In the genomic region with DNA sequence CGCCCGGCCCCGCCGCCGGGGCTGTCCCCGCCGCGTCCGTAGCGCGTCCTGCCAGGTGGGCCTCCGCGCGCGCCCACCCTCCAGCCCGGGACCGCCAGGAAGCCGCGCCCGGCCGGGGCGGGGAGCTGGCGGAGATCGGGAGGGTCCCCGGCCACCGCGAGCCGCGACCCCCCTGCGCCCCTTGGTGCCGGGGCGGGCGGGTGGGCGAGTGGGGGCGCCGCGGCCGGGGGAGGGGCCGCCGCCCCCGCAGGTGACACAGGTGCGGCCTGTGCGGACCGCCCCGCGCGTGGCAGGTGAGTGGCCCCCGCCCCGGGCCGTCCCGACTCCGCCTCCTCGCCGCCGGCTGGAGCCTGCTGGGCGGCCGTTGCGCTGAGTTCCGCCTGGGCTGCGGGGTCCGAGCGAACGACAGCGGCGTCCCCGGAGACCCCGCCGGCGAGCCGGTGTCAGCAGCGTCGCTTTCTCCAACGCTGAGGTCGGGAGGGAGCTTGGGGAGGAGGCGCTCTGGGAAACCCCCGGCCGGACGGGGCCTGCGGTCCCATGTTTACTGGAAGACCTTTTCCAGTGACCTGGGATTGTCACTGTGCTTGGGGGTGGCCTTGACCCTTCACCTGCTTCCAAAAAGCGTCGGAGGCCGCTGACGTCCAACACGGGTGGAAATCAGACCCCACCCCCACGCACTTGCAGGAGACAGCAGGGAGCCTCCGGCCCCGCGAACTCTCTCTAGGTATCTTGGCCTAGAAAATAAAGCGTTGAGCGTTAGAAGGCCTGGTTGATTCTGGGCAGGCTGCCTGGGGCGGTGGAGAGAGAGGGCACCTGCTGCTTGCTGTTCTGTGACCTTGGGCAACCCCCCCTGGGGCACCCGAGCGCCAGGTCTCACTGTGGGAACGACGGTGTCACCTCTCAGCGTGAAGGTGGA, we compare ENCODE assay signal across 8 cellular contexts. TPM values are rescaled to one million over a fixed set of nuclear protein-coding genes. Genes with fewer than 3 reads are reported as not detected.
DNase-seq lines count a peak whose midpoint lies in the region; ATAC-seq, FAIRE-seq and TF ChIP-seq lines count a peak whose summit lies in the region.

No MANE protein-coding gene starts in this region.

- no peaks in the 10 kb centered on the region for H3K79me2 ChIP-seq in H1 (ENCODE audit: control insufficient read depth in 1 of 2, insufficient read depth in 2 of 2, low read length in 2 of 2)

- TF ChIP-seq RAD21 in H1 (IDR thresholded peaks at IDR 0.05 in 1 of 2, conservative IDR thresholded peaks at IDR 0.05 in 1 of 2; ENCODE audit: low read depth in 2 of 2, low read length in 2 of 2) = no peak

- H3K27me3 Mint-ChIP-seq in CD14-positive monocyte (ENCODE audit: low read depth in 3 of 3) = peaks cover 0 to 7% (median 4%) of the 10 kb centered on the region in 3 donors
- peaks cover 21% of the 10 kb centered on the region for H3K27me3 Mint-ChIP-seq in activated CD4-positive, alpha-beta T cell treated with anti-CD3 and anti-CD28 coated beads, Interleukin-2, amount 10 ng/mL, durations not matched to agents 24 days and 14 days

- no peak overlapping the region for H2BK120ac ChIP-seq in H1 (replicated peaks; ENCODE audit: low read depth, low read length)

- peaks cover 31% of the 10 kb centered on the region for H3K4me1 Mint-ChIP-seq in CD14-positive monocyte
- H3K4me1 Mint-ChIP-seq in activated CD4-positive, alpha-beta T cell treated with anti-CD3 and anti-CD28 coated beads, Interleukin-2, amount 10 ng/mL, durations not matched to agents 24 days and 14 days = peaks cover 41% of the 10 kb centered on the region

- peak overlapping the region; percentile 50 to 71 (median 52) for H3K4me3 ChIP-seq in H1 (ENCODE audit: extremely low read depth in 1 of 4, insufficient read depth in 2 of 4, low read depth in 3 of 4, low read length in 4 of 4)
- peak overlapping the region; percentile 72 for H3K4me3 ChIP-seq in mucosa of descending colon
- peak overlapping the region; percentile 75 to 79 for H3K4me3 ChIP-seq in stomach smooth muscle (ENCODE audit: low read length in 2 of 2)

- H2AFZ ChIP-seq in H1 (ENCODE audit: low read length) = no peak overlapping the region

- no peaks in the 10 kb centered on the region for H3K9me3 ChIP-seq in H1 (ENCODE audit: insufficient read depth in 2 of 2, low read depth in 1 of 2, low read length in 1 of 2)
- H3K9me3 ChIP-seq in mucosa of descending colon = no peaks in the 10 kb centered on the region
- H3K9me3 ChIP-seq in stomach smooth muscle (ENCODE audit: control insufficient read depth in 2 of 2, low read length in 2 of 2) = no peaks in the 10 kb centered on the region

- no peak overlapping the region for H3K56ac ChIP-seq in H1 (replicated peaks; ENCODE audit: insufficient read length, low read depth, low read length)

- H2BK15ac ChIP-seq in H1 (ENCODE audit: low read length) = no peak overlapping the region

- TF ChIP-seq CTCF in CD14-positive monocyte (IDR thresholded peaks at IDR 0.05) = no peak
- no peak for TF ChIP-seq CTCF in H1 (IDR thresholded peaks at IDR 0.05; ENCODE audit: control extremely low read depth in 1 of 3, insufficient read depth in 1 of 3, low read depth in 1 of 3, low read length in 3 of 3)
- no peak for TF ChIP-seq CTCF in mucosa of descending colon (IDR thresholded peaks at IDR 0.05)

- H2BK12ac ChIP-seq in H1 (ENCODE audit: low read depth, low read length) = no peak overlapping the region

- no peak overlapping the region for H3K23ac ChIP-seq in H1 (ENCODE audit: insufficient read length)

- H2BK5ac ChIP-seq in H1 (ENCODE audit: low read depth, low read length) = no peak overlapping the region

- H3K9ac ChIP-seq in H1 (replicated peaks in 1 of 4; ENCODE audit: extremely low read depth in 1 of 4, low read depth in 3 of 4, low read length in 3 of 4) (0 out of 7 replicates have a peak overlapping the region, but pooled peaks of 1 of the 4 experiments have one; percentile 17), stomach smooth muscle (ENCODE audit: low read length in 2 of 2) (peak overlapping the region; percentile 62 to 73)

- H2AK5ac ChIP-seq in H1 (ENCODE audit: low read depth, low read length) = no peak overlapping the region

- intact Hi-C loops in CD14-positive monocyte (cut with micrococcal nuclease) = no loop called here
- intact Hi-C loops in activated CD4-positive, alpha-beta T cell treated with anti-CD3 and anti-CD28 coated beads, Interleukin-2, amount 10 ng/mL, durations not matched to agents 24 days and 14 days (cut with micrococcal nuclease) = no loop called here
- intact Hi-C loops in mucosa of descending colon (cut with DNase I, micrococcal nuclease) = no loop called here

- no peaks in the 10 kb centered on the region for H3K79me1 ChIP-seq in H1 (ENCODE audit: low read depth, low read length)

- no peak overlapping the region for H3K4ac ChIP-seq in H1 (replicated peaks; ENCODE audit: insufficient read length, low read depth, low read length)

- H3K27ac Mint-ChIP-seq in CD14-positive monocyte = peak overlapping the region in 6 of 7 donors; percentile 37 to 86 (median 70)
- H3K27ac Mint-ChIP-seq in activated CD4-positive, alpha-beta T cell treated with anti-CD3 and anti-CD28 coated beads, Interleukin-2, amount 10 ng/mL, durations not matched to agents 24 days and 14 days = peak overlapping the region; percentile 78

- CTCF ChIA-PET in H1 (lab: Charles Lee; ENCODE audit: partially characterized antibody) = interaction anchor here (0.6 to 4.7 kb wide), 8 partner anchors 19 to 138 kb away, joined by 3 to 18 read pairs (median 4); no protein-coding TSS in a partner anchor

- peaks cover 2 to 6% of the 10 kb centered on the region in 2 experiments for H4K20me1 ChIP-seq in H1 (replicated peaks in 1 of 2; ENCODE audit: control insufficient read depth in 1 of 2, insufficient read depth in 2 of 2, low read length in 2 of 2)

- H3K18ac ChIP-seq in H1 (ENCODE audit: extremely low read depth, low read length) = no peak overlapping the region; the same call in 1 of the 2 replicates

- peak overlapping the region; percentile 79 to 87 for H3K4me3 Mint-ChIP-seq in CD14-positive monocyte
- peak overlapping the region; percentile 83 for H3K4me3 Mint-ChIP-seq in activated CD4-positive, alpha-beta T cell treated with anti-CD3 and anti-CD28 coated beads, Interleukin-2, amount 10 ng/mL, durations not matched to agents 24 days and 14 days

- POLR2A ChIA-PET in H1 (lab: Charles Lee; ENCODE audit: partially characterized antibody) = interaction anchor here (1.5 to 1.7 kb wide), 2 partner anchors 30 to 87 kb away, joined by 4 read pairs; no protein-coding TSS in a partner anchor

- peaks cover 7% of the 10 kb centered on the region; the same call in 1 of the 2 replicates for H3K23me2 ChIP-seq in H1 (ENCODE audit: low read depth, low read length)

- no peak for FAIRE-seq in H1 (lab: Jason Lieb, UNC)

- TF ChIP-seq EP300 in H1 (IDR thresholded peaks at IDR 0.05; ENCODE audit: borderline replicate concordance in 1 of 2, low read depth in 2 of 2, low read length in 2 of 2) = no peak

- H3K4me2 ChIP-seq in H1 (ENCODE audit: insufficient read depth in 1 of 2, low read depth in 2 of 2, low read length in 2 of 2) = peak overlapping the region; percentile 67 to 81

- no peak for DNase-seq in CD14-positive monocyte (ENCODE audit: low spot score)
- DNase-seq in activated CD4-positive, alpha-beta T cell treated with anti-CD3 and anti-CD28 coated beads, Interleukin-2, amount 10 ng/mL, durations not matched to agents 24 days and 14 days = peak; percentile 85
- DNase-seq in H1 (ENCODE audit: low read depth in 1 of 2, low spot score in 2 of 2) = peak in 1 of 2 experiments; percentile 72
- peak; percentile 71 to 83 (median 82) for DNase-seq in mucosa of descending colon
- DNase-seq in NCI-H2171 treated with DMSO at 0.1 percent for 48 hours (lab: John Stamatoyannopoulos, UW) = no peak

- ATAC-seq in GM19397 (IDR thresholded peaks at IDR 0.05; ENCODE audit: unreplicated experiment) = peak; percentile 70
- peak; percentile 40 for ATAC-seq in HG03469 (IDR thresholded peaks at IDR 0.05; ENCODE audit: unreplicated experiment)
- ATAC-seq in mucosa of descending colon = peak; percentile 91

- H4K5ac ChIP-seq in H1 (ENCODE audit: insufficient read length, low read depth, low read length) = no peak overlapping the region

- H3K27me3 ChIP-seq in H1 (replicated peaks in 1 of 4; ENCODE audit: control insufficient read depth in 3 of 4, extremely low read depth in 1 of 4, insufficient read depth in 3 of 4, low read length in 3 of 4) = peaks cover 0 to 13% (median 9%) of the 10 kb centered on the region in 4 experiments; a peak in 4 of 7 replicates
- H3K27me3 ChIP-seq in stomach smooth muscle (ENCODE audit: control insufficient read depth in 1 of 2, insufficient read depth in 2 of 2, low read length in 2 of 2) = no peaks in the 10 kb centered on the region

- H2BK20ac ChIP-seq in H1 (ENCODE audit: low read length) = no peak overlapping the region

- H3K9me3 Mint-ChIP-seq in CD14-positive monocyte = no peaks in the 10 kb centered on the region
- no peaks in the 10 kb centered on the region for H3K9me3 Mint-ChIP-seq in activated CD4-positive, alpha-beta T cell treated with anti-CD3 and anti-CD28 coated beads, Interleukin-2, amount 10 ng/mL, durations not matched to agents 24 days and 14 days

- WGBS in H1 (ENCODE audit: extremely low coverage in 1 of 2, insufficient coverage in 1 of 2, insufficient read length in 1 of 2, insufficient replicate concordance in 2 of 2, low coverage in 1 of 2, low lambda C conversion rate in 2 of 2, missing lambda C conversion rate in 1 of 2), 2 experiments = 7% methylated on average over 51 of the region's 96 CpGs; no CpG with 5 or more reads in 1 of the 2 experiments

- no peak overlapping the region for H4K91ac ChIP-seq in H1 (replicated peaks; ENCODE audit: insufficient read length, low read length)

- H3K27ac ChIP-seq in H1 (ENCODE audit: low read depth, low read length) (no peak overlapping the region), stomach smooth muscle (ENCODE audit: low read length) (peak overlapping the region; percentile 66)

- H3K36me3 ChIP-seq in H1 (ENCODE audit: control insufficient read depth in 2 of 4, insufficient read depth in 4 of 4, low read length in 3 of 4) (peaks cover 0 to 3% (median 0%) of the 10 kb centered on the region in 4 experiments; a peak in 3 of 8 replicates), mucosa of descending colon (ENCODE audit: low read depth) (no peaks in the 10 kb centered on the region), stomach smooth muscle (ENCODE audit: control insufficient read depth in 2 of 2, insufficient read depth in 2 of 2, low read length in 2 of 2) (peaks cover 4 to 11% of the 10 kb centered on the region in 2 donors)

- H3K14ac ChIP-seq in H1 (ENCODE audit: insufficient read length) = no peak overlapping the region

- no peak overlapping the region for H4K8ac ChIP-seq in H1 (ENCODE audit: extremely low read depth, insufficient read depth, low read length)

- TF ChIP-seq POLR2A in H1 (IDR thresholded peaks at IDR 0.05; ENCODE audit: control extremely low read depth in 1 of 2, low read depth in 2 of 2, low read length in 2 of 2) = no peak

- H3K36me3 Mint-ChIP-seq in CD14-positive monocyte = peaks cover 31 to 33% of the 10 kb centered on the region in 2 donors
- H3K36me3 Mint-ChIP-seq in activated CD4-positive, alpha-beta T cell treated with anti-CD3 and anti-CD28 coated beads, Interleukin-2, amount 10 ng/mL, durations not matched to agents 24 days and 14 days (ENCODE audit: low read depth) = peaks cover 36% of the 10 kb centered on the region

- H3K4me1 ChIP-seq in H1 (replicated peaks in 1 of 4; ENCODE audit: control insufficient read depth in 3 of 4, insufficient read depth in 4 of 4, low read length in 3 of 4) = peaks cover 0 to 4% (median 2%) of the 10 kb centered on the region in 4 experiments; a peak in 4 of 7 replicates
- peaks cover 12% of the 10 kb centered on the region for H3K4me1 ChIP-seq in mucosa of descending colon (ENCODE audit: low read depth)
- H3K4me1 ChIP-seq in stomach smooth muscle (ENCODE audit: control insufficient read depth, insufficient read depth, low read length) = peaks cover 21% of the 10 kb centered on the region

RNA-seq across cellular contexts. Expression of a gene that starts 0.5 kb away (rescaled TPM):
- polyA plus RNA-seq in CD14-positive monocyte = 10 to 100 TPM; 12.1 to 14.2 TPM
- 36.7 and 36.9 TPM in 2 replicates for total RNA-seq in activated CD4-positive, alpha-beta T cell treated with anti-CD3 and anti-CD28 coated beads, Interleukin-2, amount 10 ng/mL, durations not matched to agents 24 days and 14 days
- 33.6 and 35.3 TPM in 2 replicates for total RNA-seq in H1 (2021; fragmentation: NEBNext Ultra II Directional; extraction: Animal tissue kit (Norgen Biotek cat#: 25700))
- 22.9 and 33.7 TPM in 2 replicates for polyA plus RNA-seq in H1 (2011; rRNA removed)
- polyA plus RNA-seq in H1 (2011; cell fraction: cytosol; rRNA removed) = 25.1 TPM
- 34.8 TPM for polyA plus RNA-seq in H1 (2011; cell fraction: nucleus; rRNA removed)
- polyA plus RNA-seq in H1 (2012, experiment 1 of 2) = 16.3 to 22.6 TPM (median 21.6 TPM) in 4 replicates
- polyA plus RNA-seq in H1 (2012, experiment 2 of 2) = 13.3 TPM
- polyA plus RNA-seq in H1 (2013, experiment 1 of 2) = 14.7 TPM
- polyA plus RNA-seq in H1 (2013, experiment 2 of 2) = 14.9 TPM
- polyA minus RNA-seq in H1 (2011; rRNA and poly(A)+ RNA removed) = 48.3 and 51.7 TPM in 2 replicates
- 40.4 TPM for polyA minus RNA-seq in H1 (2011; cell fraction: cytosol; rRNA and poly(A)+ RNA removed)
- polyA minus RNA-seq in H1 (2011; cell fraction: nucleus; rRNA and poly(A)+ RNA removed) = 30.4 TPM
- 10 to 100 TPM; 47.5 to 60.3 (median 59.2) TPM for total RNA-seq in mucosa of descending colon

RNA-seq across cellular contexts. Expression of a gene that starts 31.0 kb away (rescaled TPM):
- polyA plus RNA-seq in CD14-positive monocyte = 1,000 to 10,000 TPM; 1,643 to 1,843 TPM
- 470 and 474 TPM in 2 replicates for total RNA-seq in activated CD4-positive, alpha-beta T cell treated with anti-CD3 and anti-CD28 coated beads, Interleukin-2, amount 10 ng/mL, durations not matched to agents 24 days and 14 days
- 183 TPM in 2 replicates for total RNA-seq in H1 (2021; fragmentation: NEBNext Ultra II Directional; extraction: Animal tissue kit (Norgen Biotek cat#: 25700))
- polyA plus RNA-seq in H1 (2011; rRNA removed) = 59.2 and 89.0 TPM in 2 replicates
- 69.0 TPM for polyA plus RNA-seq in H1 (2011; cell fraction: cytosol; rRNA removed)
- 66.9 TPM for polyA plus RNA-seq in H1 (2011; cell fraction: nucleus; rRNA removed)
- polyA plus RNA-seq in H1 (2012, experiment 1 of 2) = 130 to 155 TPM (median 146 TPM) in 4 replicates
- polyA plus RNA-seq in H1 (2012, experiment 2 of 2) = 218 TPM
- polyA plus RNA-seq in H1 (2013, experiment 1 of 2) = 116 TPM
- 122 TPM for polyA plus RNA-seq in H1 (2013, experiment 2 of 2)
- 20.0 and 39.8 TPM in 2 replicates for polyA minus RNA-seq in H1 (2011; rRNA and poly(A)+ RNA removed)
- polyA minus RNA-seq in H1 (2011; cell fraction: cytosol; rRNA and poly(A)+ RNA removed) = 41.8 TPM
- polyA minus RNA-seq in H1 (2011; cell fraction: nucleus; rRNA and poly(A)+ RNA removed) = 27.7 TPM
- 100 to 1,000 TPM in 1 of 3 donors, 10 to 100 TPM in 2; 52.8 to 120 (median 56.8) TPM for total RNA-seq in mucosa of descending colon

RNA-seq across cellular contexts. Expression of a gene that starts 50.9 kb away (rescaled TPM):
- polyA plus RNA-seq in CD14-positive monocyte (100 to 1,000 TPM in 1 of 2 donors, 10 to 100 TPM in 1; 90.9 to 115 TPM), H1 (2011; rRNA removed) (171 and 224 TPM in 2 replicates)
- total RNA-seq in activated CD4-positive, alpha-beta T cell treated with anti-CD3 and anti-CD28 coated beads, Interleukin-2, amount 10 ng/mL, durations not matched to agents 24 days and 14 days = 148 and 177 TPM in 2 replicates
- 186 and 195 TPM in 2 replicates for total RNA-seq in H1 (2021; fragmentation: NEBNext Ultra II Directional; extraction: Animal tissue kit (Norgen Biotek cat#: 25700))
- 133 TPM for polyA plus RNA-seq in H1 (2011; cell fraction: cytosol; rRNA removed)
- polyA plus RNA-seq in H1 (2011; cell fraction: nucleus; rRNA removed) = 270 TPM
- polyA plus RNA-seq in H1 (2012, experiment 1 of 2) = 144 to 168 TPM (median 154 TPM) in 4 replicates
- polyA plus RNA-seq in H1 (2012, experiment 2 of 2) = 26.5 TPM
- polyA plus RNA-seq in H1 (2013, experiment 1 of 2) = 104 TPM
- 99.0 TPM for polyA plus RNA-seq in H1 (2013, experiment 2 of 2)
- 417 and 489 TPM in 2 replicates for polyA minus RNA-seq in H1 (2011; rRNA and poly(A)+ RNA removed)
- 122 TPM for polyA minus RNA-seq in H1 (2011; cell fraction: cytosol; rRNA and poly(A)+ RNA removed)
- 124 TPM for polyA minus RNA-seq in H1 (2011; cell fraction: nucleus; rRNA and poly(A)+ RNA removed)
- total RNA-seq in mucosa of descending colon = 10 to 100 TPM; 65.1 to 76.9 (median 72.4) TPM

Comparison
In these comparisons a context has a peak if more than half of its experiments do, and no peak if none do; other contexts are left out.
1. DNase-seq: peak in activated CD4-positive, alpha-beta T cell treated with anti-CD3 and anti-CD28 coated beads, Interleukin-2, amount 10 ng/mL, durations not matched to agents 24 days and 14 days (single experiment) and mucosa of descending colon (3 of 3); none in CD14-positive monocyte (single experiment) and NCI-H2171 treated with DMSO at 0.1 percent for 48 hours (single experiment).
2. ATAC-seq: peak in every context shown above with its lines; median percentile 91 in mucosa of descending colon; 70 in GM19397; 40 in HG03469.
3. Peak in every context shown above with its lines, with median percentiles within 50 percentile points of each other: H3K4me3 ChIP-seq.